Comparison of ENCODE assay signal across 2 cellular contexts in genomic region chr19:39303373-39304184, GRCh38.
TF ChIP-seq lines count a peak whose summit lies in the region.

No MANE protein-coding gene starts in this region.

TF ChIP-seq in A549, 52 proteins besides CTCF, POLR2A, EP300 and RAD21:
- no peak for TF ChIP-seq TFCP2L1 (CRISPR knock-in tag; IDR thresholded peaks at IDR 0.05)
- no peak for TF ChIP-seq HEYL (CRISPR knock-in tag; IDR thresholded peaks at IDR 0.05)
- TF ChIP-seq ESRRA (IDR thresholded peaks at IDR 0.05; ENCODE audit: borderline replicate concordance, low read length), result no peak
- no peak for TF ChIP-seq ZSCAN20 (CRISPR knock-in tag; IDR thresholded peaks at IDR 0.05)
- no peak for TF ChIP-seq CHD2 (IDR thresholded peaks at IDR 0.05; ENCODE audit: low read length, partially characterized antibody)
- TF ChIP-seq JUNB (IDR thresholded peaks at IDR 0.05), result no peak
- TF ChIP-seq HOXB13 (CRISPR knock-in tag; IDR thresholded peaks at IDR 0.05; ENCODE audit: low read depth), result no peak
- TF ChIP-seq BCL3 (IDR thresholded peaks at IDR 0.05), result no peak
- TF ChIP-seq MAFK (IDR thresholded peaks at IDR 0.05; ENCODE audit: partially characterized antibody), result no peak
- TF ChIP-seq EHMT2 (IDR thresholded peaks at IDR 0.05; ENCODE audit: low read depth), result no peak
- TF ChIP-seq HMGXB4 (CRISPR knock-in tag; IDR thresholded peaks at IDR 0.05; ENCODE audit: borderline replicate concordance), result no peak
- TF ChIP-seq NR3C1 (IDR thresholded peaks at IDR 0.05), result no peak
- no peak for TF ChIP-seq FOSL2 (IDR thresholded peaks at IDR 0.05)
- no peak for TF ChIP-seq FOSL2 (CRISPR knock-in tag; IDR thresholded peaks at IDR 0.05)
- no peak for TF ChIP-seq HOXB5 (CRISPR knock-in tag; IDR thresholded peaks at IDR 0.05)
- no peak for TF ChIP-seq PBX3 (IDR thresholded peaks at IDR 0.05)
- TF ChIP-seq GATA3 (IDR thresholded peaks at IDR 0.05; ENCODE audit: borderline replicate concordance), result no peak
- no peak for TF ChIP-seq HOXA7 (CRISPR knock-in tag; IDR thresholded peaks at IDR 0.05)
TF ChIP-seq in A549: peak in this region for 0.

TF ChIP-seq in HepG2, 621 proteins besides CTCF, POLR2A, EP300 and RAD21:
- TF ChIP-seq ZNF709 (CRISPR knock-in tag; IDR thresholded peaks at IDR 0.05), result no peak
- peak; percentile 65 for TF ChIP-seq TEAD3 (CRISPR knock-in tag; optimal IDR thresholded peaks at IDR 0.05; ENCODE audit: borderline replicate concordance)
- no peak for TF ChIP-seq AGO1 (IDR thresholded peaks at IDR 0.05; ENCODE audit: low read depth, low read length, poor library complexity, severe bottlenecking)
- TF ChIP-seq CEBPB (IDR thresholded peaks at IDR 0.05; ENCODE audit: borderline replicate concordance, low read depth, low read length), result peak; percentile 39; the same call in 1 of the 2 replicates
- peak; percentile 62 for TF ChIP-seq PHF21A (CRISPR knock-in tag; IDR thresholded peaks at IDR 0.05)
- TF ChIP-seq ZNF230 (CRISPR knock-in tag; IDR thresholded peaks at IDR 0.05), result no peak
- TF ChIP-seq NR2F6 (IDR thresholded peaks at IDR 0.05), result peak; percentile 33; the same call in 1 of the 2 replicates
- no peak for TF ChIP-seq NR2F6 (CRISPR knock-in tag; IDR thresholded peaks at IDR 0.05)
- 0 out of 2 replicates have a peak, but pooled peaks have one; percentile 39 for TF ChIP-seq HMG20B (CRISPR knock-in tag; conservative IDR thresholded peaks at IDR 0.05)
- TF ChIP-seq RFX5 (IDR thresholded peaks at IDR 0.05; ENCODE audit: low read depth, low read length), result peak; percentile 79; the same call in 1 of the 2 replicates
- TF ChIP-seq ZNF335 (CRISPR knock-in tag; IDR thresholded peaks at IDR 0.05), result no peak
- TF ChIP-seq POLR2G (IDR thresholded peaks at IDR 0.05; ENCODE audit: low read depth, low read length), result no peak
- no peak for TF ChIP-seq ZNF850 (CRISPR knock-in tag; conservative IDR thresholded peaks at IDR 0.05)
- TF ChIP-seq HINFP (CRISPR knock-in tag; IDR thresholded peaks at IDR 0.05; ENCODE audit: low read depth), result no peak
- TF ChIP-seq SIN3B (IDR thresholded peaks at IDR 0.05; ENCODE audit: low read length), result no peak
- peak; percentile 96 for TF ChIP-seq GFI1 (CRISPR knock-in tag; IDR thresholded peaks at IDR 0.05; ENCODE audit: borderline replicate concordance)
